In the genomic region with DNA sequence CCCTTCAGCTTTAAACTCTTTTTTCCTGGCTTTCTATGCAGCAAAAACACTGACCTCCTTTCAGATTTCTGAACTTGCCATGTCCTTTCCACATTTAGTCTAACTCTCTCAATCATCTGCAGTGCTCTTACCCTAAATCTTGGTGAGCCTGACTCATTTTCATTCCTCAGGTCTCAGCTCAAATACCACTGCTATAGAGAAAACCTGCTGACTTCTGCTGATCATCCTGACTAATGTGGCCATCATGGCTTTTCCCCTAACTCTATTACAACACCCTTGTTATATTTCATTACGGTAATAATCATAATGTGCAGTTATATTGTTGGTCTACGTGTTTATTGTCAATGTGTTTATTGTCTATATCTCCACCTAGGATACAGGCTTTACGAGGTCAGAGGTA, we compare ENCODE assay signal across 20 cellular contexts.
A peak's percentile ranks its signal among the peaks of the same experiment; 100 is the strongest.
DNase-seq lines count a peak whose midpoint lies in the region; ATAC-seq and TF ChIP-seq lines count a peak whose summit lies in the region.
"Had no signal": no experiment of that assay in that cellular context is flagged by ENCODE, and none has a peak within 500 bp of the region (broad histone marks: within the 10 kb centered on the region; RNA-seq: fewer than 3 reads in every experiment).

No MANE protein-coding gene starts in this region.

- peaks cover 22% of the 10 kb centered on the region for H3K4me1 ChIP-seq in Loucy (ENCODE audit: insufficient read depth, low read length, poor library complexity, severe bottlenecking)
- no peaks in the 10 kb centered on the region for H3K4me1 ChIP-seq in mucosa of descending colon (ENCODE audit: low read depth)
- no peaks in the 10 kb centered on the region for H3K4me1 ChIP-seq in ovary (ENCODE audit: insufficient read depth)
- H3K4me1 ChIP-seq in ascending aorta: no peaks in the 10 kb centered on the region

- peak; percentile 29 for ATAC-seq in mucosa of descending colon
- ATAC-seq: CD8-positive, alpha-beta T cell had no signal

- H3K27me3 Mint-ChIP-seq in activated CD4-positive, alpha-beta T cell treated with anti-CD3 and anti-CD28 coated beads, Interleukin-2, amount 10 ng/mL, durations not matched to agents 24 days and 14 days: peaks cover 29% of the 10 kb centered on the region

- H3K9ac ChIP-seq in Loucy (ENCODE audit: low read depth, low read length, poor library complexity, severe bottlenecking): no peak overlapping the region

- H3K36me3 ChIP-seq in Loucy (ENCODE audit: insufficient read depth, low read length): no peaks in the 10 kb centered on the region
- no peaks in the 10 kb centered on the region for H3K36me3 ChIP-seq in mucosa of descending colon (ENCODE audit: low read depth)
- no peaks in the 10 kb centered on the region for H3K36me3 ChIP-seq in ovary
- no peaks in the 10 kb centered on the region for H3K36me3 ChIP-seq in ascending aorta

- H3K79me2 ChIP-seq in Loucy (ENCODE audit: insufficient read depth, low read length): no peaks in the 10 kb centered on the region

- no peak for TF ChIP-seq POLR2A in ovary (IDR thresholded peaks at IDR 0.05)

- peak overlapping the region; percentile 14; the same call in 1 of the 2 replicates for H2AFZ ChIP-seq in Loucy (ENCODE audit: low read length)

- H3K4me2 ChIP-seq in Loucy (ENCODE audit: low read depth, low read length, poor library complexity, severe bottlenecking): no peak overlapping the region

- intact Hi-C loops in activated CD4-positive, alpha-beta T cell treated with anti-CD3 and anti-CD28 coated beads, Interleukin-2, amount 10 ng/mL, durations not matched to agents 24 days and 14 days (cut with micrococcal nuclease): no loop called here
- intact Hi-C loops in mucosa of descending colon (cut with DNase I, micrococcal nuclease) (no loop called here), ovary (cut with DNase I) (no loop called here), ascending aorta (cut with DNase I) (no loop called here)

- H3K27me3 ChIP-seq in Loucy (ENCODE audit: insufficient read depth, low read length, poor library complexity, severe bottlenecking) (no peaks in the 10 kb centered on the region), ovary (no peaks in the 10 kb centered on the region), ascending aorta (no peaks in the 10 kb centered on the region)

- peaks cover 2% of the 10 kb centered on the region for H3K4me1 Mint-ChIP-seq in activated CD4-positive, alpha-beta T cell treated with anti-CD3 and anti-CD28 coated beads, Interleukin-2, amount 10 ng/mL, durations not matched to agents 24 days and 14 days

- no peak overlapping the region for H3K27ac Mint-ChIP-seq in activated CD4-positive, alpha-beta T cell treated with anti-CD3 and anti-CD28 coated beads, Interleukin-2, amount 10 ng/mL, durations not matched to agents 24 days and 14 days

- TF ChIP-seq CTCF in Loucy (conservative IDR thresholded peaks at IDR 0.05; ENCODE audit: low read length): no peak
- TF ChIP-seq CTCF in choroid plexus epithelial cell (conservative IDR thresholded peaks at IDR 0.05; ENCODE audit: low read depth, low read length): no peak
- no peak for TF ChIP-seq CTCF in mucosa of descending colon (IDR thresholded peaks at IDR 0.05)
- no peak for TF ChIP-seq CTCF in ovary (IDR thresholded peaks at IDR 0.05)
- TF ChIP-seq CTCF in ascending aorta (IDR thresholded peaks at IDR 0.05): no peak

- no peaks in the 10 kb centered on the region for H3K9me2 ChIP-seq in Loucy (replicated peaks; ENCODE audit: low read depth, low read length)

- no peaks in the 10 kb centered on the region for H4K20me1 ChIP-seq in Loucy (ENCODE audit: insufficient read depth, low read length, poor library complexity, severe bottlenecking)

- H3K27ac ChIP-seq in ovary (no peak overlapping the region), ascending aorta (no peak overlapping the region)
- H3K27ac ChIP-seq: RWPE1 had no signal

- peak; percentile 20 for DNase-seq in activated CD4-positive, alpha-beta T cell treated with anti-CD3 and anti-CD28 coated beads, Interleukin-2, amount 10 ng/mL, durations not matched to agents 24 days and 14 days
- no peak for DNase-seq in activated CD4-positive, alpha-beta T cell treated with anti-CD3 and anti-CD28 coated beads, Interleukin-2, amount 50 U/mL, for 48 hours
- DNase-seq in choroid plexus epithelial cell (ENCODE audit: low read depth): peak; percentile 23
- no peak for DNase-seq in mucosa of descending colon
- no peak for DNase-seq in ovary
- no peak for DNase-seq in ascending aorta (ENCODE audit: low spot score in 2 of 2)
- DNase-seq: AML-193; C1 segment of cervical spinal cord; CD8-positive, alpha-beta T cell; DMS153; KG1; NCI-H1092 treated with DMSO at 0.1 percent for 48 hours; NCI-H146; NCI-H2029; NCI-H345; NCI-H524; NCI-H774; NK-92 treated with Interleukin-12 subunit alpha and Interleukin-12 subunit beta, amount 100 ng/mL, for 24 hours had no signal

- no peak overlapping the region for H3K4me3 Mint-ChIP-seq in activated CD4-positive, alpha-beta T cell treated with anti-CD3 and anti-CD28 coated beads, Interleukin-2, amount 10 ng/mL, durations not matched to agents 24 days and 14 days
- H3K4me3 Mint-ChIP-seq: CD8-positive, alpha-beta T cell had no signal

- no peaks in the 10 kb centered on the region for H3F3A ChIP-seq in Loucy (ENCODE audit: low read depth)

- H3K36me3 Mint-ChIP-seq in activated CD4-positive, alpha-beta T cell treated with anti-CD3 and anti-CD28 coated beads, Interleukin-2, amount 10 ng/mL, durations not matched to agents 24 days and 14 days (ENCODE audit: low read depth): no peaks in the 10 kb centered on the region
- H3K36me3 Mint-ChIP-seq: CD8-positive, alpha-beta T cell had no signal

- H3K9me3 ChIP-seq in Loucy (ENCODE audit: insufficient read depth, low read depth, low read length): no peaks in the 10 kb centered on the region
- no peaks in the 10 kb centered on the region for H3K9me3 ChIP-seq in mucosa of descending colon
- no peaks in the 10 kb centered on the region for H3K9me3 ChIP-seq in ovary
- H3K9me3 ChIP-seq in ascending aorta: no peaks in the 10 kb centered on the region

- H3K4me3 ChIP-seq in Loucy (ENCODE audit: low read length, poor library complexity, severe bottlenecking): no peak overlapping the region
- no peak overlapping the region for H3K4me3 ChIP-seq in choroid plexus epithelial cell (ENCODE audit: low read depth, low read length)
- no peak overlapping the region for H3K4me3 ChIP-seq in mucosa of descending colon
- H3K4me3 ChIP-seq in ovary: no peak overlapping the region
- no peak overlapping the region for H3K4me3 ChIP-seq in ascending aorta

- 68 to 81% (median 76%) methylated on average over 3 of the region's 3 CpGs for WGBS in ovary, 3 donors

- no peak for TF ChIP-seq EP300 in ovary (IDR thresholded peaks at IDR 0.05)

- no peaks in the 10 kb centered on the region for H3K9me3 Mint-ChIP-seq in activated CD4-positive, alpha-beta T cell treated with anti-CD3 and anti-CD28 coated beads, Interleukin-2, amount 10 ng/mL, durations not matched to agents 24 days and 14 days
- H3K9me3 Mint-ChIP-seq: CD8-positive, alpha-beta T cell had no signal

Comparison
In these comparisons a context has a peak if more than half of its experiments do, and no peak if none do; other contexts are left out.
1. DNase-seq: peak in activated CD4-positive, alpha-beta T cell treated with anti-CD3 and anti-CD28 coated beads, Interleukin-2, amount 10 ng/mL, durations not matched to agents 24 days and 14 days (single experiment) and choroid plexus epithelial cell (single experiment); none in activated CD4-positive, alpha-beta T cell treated with anti-CD3 and anti-CD28 coated beads, Interleukin-2, amount 50 U/mL, for 48 hours (0 of 2), mucosa of descending colon (0 of 3), ovary (0 of 5) and ascending aorta (0 of 2).